In genomic region chr4:72408568-72408967, GRCh38 we compare ENCODE assay signal across 1 cellular context.
A peak's percentile ranks its signal among the peaks of the same experiment; 100 is the strongest.
TF ChIP-seq lines count a peak whose summit lies in the region.

No MANE protein-coding gene starts in this region.

TF ChIP-seq in K562, 482 proteins besides CTCF, POLR2A, EP300 and RAD21 (continued from another document):
- TF ChIP-seq NR3C1 (CRISPR knock-in tag; IDR thresholded peaks at IDR 0.05): no peak
- TF ChIP-seq ZNF23 (CRISPR knock-in tag; IDR thresholded peaks at IDR 0.05): no peak
- no peak for TF ChIP-seq BMI1 (IDR thresholded peaks at IDR 0.05; ENCODE audit: low read length)
- TF ChIP-seq BRF1 (IDR thresholded peaks at IDR 0.05; ENCODE audit: borderline replicate concordance, extremely low read depth, insufficient read length): no peak
- TF ChIP-seq FOXO4 (CRISPR knock-in tag; IDR thresholded peaks at IDR 0.05): no peak
- no peak for TF ChIP-seq IRF2 (CRISPR knock-in tag; IDR thresholded peaks at IDR 0.05)
- no peak for TF ChIP-seq SAFB (IDR thresholded peaks at IDR 0.05; ENCODE audit: borderline replicate concordance, low read depth, low read length)
- TF ChIP-seq ETV1 (tag; conservative IDR thresholded peaks at IDR 0.05; ENCODE audit: low read depth): no peak
- no peak for TF ChIP-seq ZEB2 (IDR thresholded peaks at IDR 0.05)
- peak; percentile 55 for TF ChIP-seq BCOR (IDR thresholded peaks at IDR 0.05)
- TF ChIP-seq CBX1 (IDR thresholded peaks at IDR 0.05; ENCODE audit: low read depth): no peak
- TF ChIP-seq ZC3H8 (IDR thresholded peaks at IDR 0.05): no peak
- TF ChIP-seq RFX5 (IDR thresholded peaks at IDR 0.05; ENCODE audit: low read depth, low read length): no peak
- TF ChIP-seq KDM1A (IDR thresholded peaks at IDR 0.05): 0 out of 4 replicates have a peak, but pooled peaks of 1 of the 2 experiments have one; percentile 14
- TF ChIP-seq RBM17 (IDR thresholded peaks at IDR 0.05; ENCODE audit: borderline replicate concordance, low read depth, low read length): no peak
- no peak for TF ChIP-seq ZNF212 (CRISPR knock-in tag; IDR thresholded peaks at IDR 0.05)
- no peak for TF ChIP-seq STAT5B (CRISPR knock-in tag; IDR thresholded peaks at IDR 0.05)
- no peak for TF ChIP-seq LCOR (CRISPR knock-in tag; IDR thresholded peaks at IDR 0.05)
- no peak for TF ChIP-seq ZNF12 (CRISPR knock-in tag; IDR thresholded peaks at IDR 0.05)
- TF ChIP-seq ZBTB5 (IDR thresholded peaks at IDR 0.05): no peak
- no peak for TF ChIP-seq NUFIP1 (IDR thresholded peaks at IDR 0.05; ENCODE audit: partially characterized antibody)
- no peak for TF ChIP-seq KLF6 (CRISPR knock-in tag; IDR thresholded peaks at IDR 0.05; ENCODE audit: borderline replicate concordance)
- TF ChIP-seq ZC3H11A (IDR thresholded peaks at IDR 0.05; ENCODE audit: low read depth, low read length): no peak
